33 cellular contexts compared by ENCODE assay signal in genomic region chr15:55633731-55634130, GRCh38. TPM values are rescaled to one million over a fixed set of nuclear protein-coding genes. Genes with fewer than 3 reads are reported as not detected.
"Had no signal": no experiment of that assay in that cellular context is flagged by ENCODE, and none has a peak within 500 bp of the region (broad histone marks: within the 10 kb centered on the region; RNA-seq: fewer than 3 reads in every experiment).

No MANE protein-coding gene starts in this region.

- H3K27ac ChIP-seq: adrenal gland, body of pancreas, brain microvascular endothelial cell, breast epithelium, VCaP had no signal

- H3K4me3 ChIP-seq: adrenal gland, body of pancreas, breast epithelium had no signal

- H3K4me1 ChIP-seq: adrenal gland, body of pancreas, breast epithelium had no signal

- H3K36me3 ChIP-seq: adrenal gland, brain microvascular endothelial cell, breast epithelium had no signal

- H3K9me3 ChIP-seq: adrenal gland, body of pancreas, breast epithelium had no signal

- H3K27me3 ChIP-seq: adrenal gland, body of pancreas, brain microvascular endothelial cell, breast epithelium had no signal

- DNase-seq: activated B cell treated with CpG ODN at 0.5 μM for 24 hours; activated CD4-positive, alpha-beta memory T cell treated with anti-CD3 and anti-CD28 coated beads for 36 hours; activated CD4-positive, alpha-beta T cell treated with anti-CD3 and anti-CD28 coated beads for 4 hours; activated CD4-positive, alpha-beta T cell treated with anti-CD3 and anti-CD28 coated beads, Interleukin-2, amount 10 ng/mL, durations not matched to agents 24 days and 14 days; activated CD4-positive, alpha-beta T cell treated with anti-CD3 and anti-CD28 coated beads, Interleukin-2, amount 50 U/mL, for 1 hour; activated CD4-positive, alpha-beta T cell treated with anti-CD3 and anti-CD28 coated beads, Interleukin-2, amount 50 U/mL, for 4 hours; activated CD4-positive, CD25-positive, alpha-beta regulatory T cell treated with anti-CD3 and anti-CD28 coated beads, Interleukin-2, amount 50 U/mL, for 72 hours; activated CD8-positive, alpha-beta memory T cell treated with anti-CD3 and anti-CD28 coated beads, Interleukin-2, amount 50 U/mL, for 4 hours; activated CD8-positive, alpha-beta T cell treated with anti-CD3 and anti-CD28 coated beads for 36 hours; activated effector memory CD4-positive, alpha-beta T cell treated with anti-CD3 and anti-CD28 coated beads, Interleukin-2, amount 50 U/mL, for 16 hours; activated gamma-delta T cell treated with Interleukin-2 at 50 U/mL for 16 hours; activated naive CD4-positive, alpha-beta T cell; activated naive CD4-positive, alpha-beta T cell treated with anti-CD3 and anti-CD28 coated beads for 36 hours; activated naive CD4-positive, alpha-beta T cell treated with anti-CD3 and anti-CD28 coated beads, Interleukin-2, amount 50 U/mL, for 16 hours; activated naive CD8-positive, alpha-beta T cell treated with anti-CD3 and anti-CD28 coated beads for 36 hours; activated T-cell treated with anti-CD3 and anti-CD28 coated beads for 4 hours; activated T-cell treated with anti-CD3 and anti-CD28 coated beads, Interleukin-2, amount 50 U/mL, for 1 hour; activated T-cell treated with anti-CD3 and anti-CD28 coated beads, Interleukin-2, amount 50 U/mL, for 4 hours; activated T-cell treated with anti-CD3 and anti-CD28 coated beads, Interleukin-2, amount 50 U/mL, for 72 hours; adrenal gland; amniotic stem cell; aorta; body of pancreas; brain microvascular endothelial cell; central memory CD4-positive, alpha-beta T cell; T-helper 1 cell; T-helper 2 cell; T-helper 9 cell had no signal

- ATAC-seq: activated CD8-positive, alpha-beta T cell treated with anti-CD3 and anti-CD28 coated beads for 36 hours; activated naive CD4-positive, alpha-beta T cell treated with anti-CD3 and anti-CD28 coated beads, Interleukin-2, amount 50 U/mL, for 72 hours; activated T-cell treated with anti-CD3 and anti-CD28 coated beads, Interleukin-2, amount 50 U/mL, for 4 hours; activated T-cell treated with anti-CD3 and anti-CD28 coated beads, Interleukin-2, amount 50 U/mL, for 72 hours; activated T-helper 17 cell treated with anti-CD3 and anti-CD28 coated beads, Interleukin-2, amount 50 U/mL, for 72 hours; body of pancreas had no signal

RNA-seq across cellular contexts. Expression of gene PYGO1, which starts 45.6 kb away (rescaled TPM):
- total RNA-seq: activated CD4-positive, alpha-beta memory T cell treated with anti-CD3 and anti-CD28 coated beads for 36 hours; activated CD4-positive, alpha-beta T cell treated with anti-CD3 and anti-CD28 coated beads, Interleukin-2, amount 10 ng/mL, durations not matched to agents 24 days and 14 days; activated CD8-positive, alpha-beta T cell treated with anti-CD3 and anti-CD28 coated beads for 36 hours; activated naive CD4-positive, alpha-beta T cell treated with anti-CD3 and anti-CD28 coated beads for 36 hours; activated naive CD4-positive, alpha-beta T cell treated with anti-CD3 and anti-CD28 coated beads, Interleukin-2, amount 50 U/mL, for 72 hours; activated naive CD8-positive, alpha-beta T cell treated with anti-CD3 and anti-CD28 coated beads for 36 hours; activated T-cell treated with anti-CD3 and anti-CD28 coated beads, Interleukin-2, amount 50 U/mL, for 72 hours; activated T-helper 1 cell treated with anti-CD3 and anti-CD28 coated beads, Interleukin-12 subunit alpha, Interleukin-12 subunit beta, Interleukin-2, Interleukin-4 antibody, amounts not matched to agents 30 ng/mL and 10 ng/mL and 1 ng/mL, durations not matched to agents 14 hours and 24 hours and 36 hours; activated T-helper 17 cell treated with anti-CD3 and anti-CD28 coated beads, Interleukin-2, amount 50 U/mL, for 72 hours had no signal
